In genomic region chr11:10023202-10023601, GRCh38 we compare ENCODE assay signal across 24 cellular contexts.
DNase-seq lines count a peak whose midpoint lies in the region; FAIRE-seq and TF ChIP-seq lines count a peak whose summit lies in the region.
"Had no signal": no experiment of that assay in that cellular context is flagged by ENCODE, and none has a peak within 500 bp of the region (broad histone marks: within the 10 kb centered on the region; RNA-seq: fewer than 3 reads in every experiment).

No MANE protein-coding gene starts in this region.

- H3K27ac ChIP-seq in PC-9 = no peak overlapping the region
- H3K27ac ChIP-seq: C4-2B, RWPE1 had no signal

- H2AFZ ChIP-seq in PC-9 = no peak overlapping the region

- no peaks in the 10 kb centered on the region for H4K20me1 ChIP-seq in PC-9 (ENCODE audit: insufficient read depth)

- no peak for TF ChIP-seq CTCF in choroid plexus epithelial cell (conservative IDR thresholded peaks at IDR 0.05; ENCODE audit: low read depth, low read length)
- no peak for TF ChIP-seq CTCF in osteocyte (IDR thresholded peaks at IDR 0.05)
- TF ChIP-seq CTCF in PC-9 (conservative IDR thresholded peaks at IDR 0.05) = no peak

- no peaks in the 10 kb centered on the region for H3K27me3 ChIP-seq in adipocyte (replicated peaks; ENCODE audit: control insufficient read depth, insufficient read depth, low read length)
- no peaks in the 10 kb centered on the region for H3K27me3 ChIP-seq in PC-9 (ENCODE audit: insufficient read depth, low read depth)
- H3K27me3 ChIP-seq: MG63 had no signal

- H3K4me2 ChIP-seq in PC-9 = no peak overlapping the region

- no peaks in the 10 kb centered on the region for H3K9me3 ChIP-seq in adipocyte (ENCODE audit: control insufficient read depth, low read length)
- H3K9me3 ChIP-seq in PC-9 (ENCODE audit: insufficient read depth, low read depth) = no peaks in the 10 kb centered on the region
- H3K9me3 ChIP-seq: Caco-2, MG63 had no signal

- POLR2A ChIA-PET in PC-9 (lab: Charles Lee; ENCODE audit: unreplicated experiment) = no interaction called here

- no peaks in the 10 kb centered on the region for H3K27me3 Mint-ChIP-seq in osteocyte (ENCODE audit: unreplicated experiment)

- no TSS peak for BruUV-seq in PC-9 (replicated peaks; lab: Mats Ljungman, UMichigan)

- peaks cover 14% of the 10 kb centered on the region for H3K36me3 ChIP-seq in adipocyte (ENCODE audit: control insufficient read depth, insufficient read depth, low read length, severe bottlenecking)
- H3K36me3 ChIP-seq in PC-9 (ENCODE audit: low read depth) = no peaks in the 10 kb centered on the region

- H3K4me3 Mint-ChIP-seq in osteocyte (ENCODE audit: unreplicated experiment) = no peak overlapping the region
- H3K4me3 Mint-ChIP-seq: B cell; CD8-positive, alpha-beta T cell had no signal

- H3K27ac Mint-ChIP-seq in osteocyte (ENCODE audit: unreplicated experiment) = peak overlapping the region; percentile 48
- H3K27ac Mint-ChIP-seq: B cell; CD8-positive, alpha-beta T cell had no signal

- H3K9me2 ChIP-seq in PC-9 (ENCODE audit: insufficient read depth) = no peaks in the 10 kb centered on the region

- H3K4me3 ChIP-seq in adipocyte (ENCODE audit: low read length) (no peak overlapping the region), choroid plexus epithelial cell (ENCODE audit: low read depth, low read length) (no peak overlapping the region), PC-9 (no peak overlapping the region)
- H3K4me3 ChIP-seq: MG63 had no signal

- CTCF ChIA-PET in PC-9 (lab: Charles Lee) = no interaction called here

- H3K4me1 ChIP-seq in adipocyte (ENCODE audit: control insufficient read depth, insufficient read depth, low read length) = peaks cover 10% of the 10 kb centered on the region
- H3K4me1 ChIP-seq in PC-9 (replicated peaks; ENCODE audit: insufficient read depth) = no peaks in the 10 kb centered on the region

- H3K9me3 Mint-ChIP-seq in osteocyte (ENCODE audit: unreplicated experiment) = peaks cover 11% of the 10 kb centered on the region
- H3K9me3 Mint-ChIP-seq: CD8-positive, alpha-beta T cell had no signal

- DNase-seq in adipocyte (ENCODE audit: low read depth) = peak; percentile 5
- peak; percentile 38 for DNase-seq in choroid plexus epithelial cell (ENCODE audit: low read depth)
- DNase-seq in osteocyte (ENCODE audit: extremely low spot score, unreplicated experiment) = no peak
- DNase-seq in stimulated activated CD4-positive, alpha-beta T cell treated with anti-CD3 and anti-CD28 coated beads, Interleukin-1b, Interleukin-23, amount 100 ng/mL, for 48 hours = no peak
- no peak for DNase-seq in effector CD4-positive, alpha-beta T cell
- DNase-seq in PC-9 = no peak
- DNase-seq in MV-4-11 (lab: John Stamatoyannopoulos, UW) = no peak
- DNase-seq: Caco-2; CD8-positive, alpha-beta T cell; H7; Kasumi-1; MG63; NCI-H1694; NCI-H2081; NCI-H2171; NCI-H226; NCI-H510A; NCI-H69; SHP77 had no signal

- H3K9ac ChIP-seq in adipocyte (ENCODE audit: low read length) = no peak overlapping the region

- peaks cover 27% of the 10 kb centered on the region for H3K36me3 Mint-ChIP-seq in osteocyte (ENCODE audit: unreplicated experiment)

- FAIRE-seq in G401.6 (lab: Jason Lieb, UNC) = peak; percentile 63
- FAIRE-seq: A204.1 had no signal

- intact Hi-C loops in PC-9 (cut with micrococcal nuclease; ENCODE audit: unreplicated experiment) = no loop called here

- no peaks in the 10 kb centered on the region for H3F3A ChIP-seq in PC-9 (ENCODE audit: insufficient read depth, low read depth)

- no peaks in the 10 kb centered on the region for H3K79me2 ChIP-seq in PC-9 (ENCODE audit: low read depth)

- H3K4me1 Mint-ChIP-seq in osteocyte (ENCODE audit: unreplicated experiment) = peaks cover 50% of the 10 kb centered on the region
- H3K4me1 Mint-ChIP-seq: B cell had no signal

Comparison
In these comparisons a context has a peak if more than half of its experiments do, and no peak if none do; other contexts are left out.
1. DNase-seq: peak in adipocyte (single experiment) and choroid plexus epithelial cell (single experiment); none in osteocyte (single experiment), stimulated activated CD4-positive, alpha-beta T cell treated with anti-CD3 and anti-CD28 coated beads, Interleukin-1b, Interleukin-23, amount 100 ng/mL, for 48 hours (single experiment), effector CD4-positive, alpha-beta T cell (single experiment), PC-9 (0 of 2) and MV-4-11 (single experiment).